8 cellular contexts compared by ENCODE assay signal in genomic region chr15:74431645-74432044, GRCh38. TPM values are rescaled to one million over a fixed set of nuclear protein-coding genes. Genes with fewer than 3 reads are reported as not detected.
DNase-seq lines count a peak whose midpoint lies in the region; ATAC-seq and TF ChIP-seq lines count a peak whose summit lies in the region.

No MANE protein-coding gene starts in this region.

- no peaks in the 10 kb centered on the region for H3K9me3 Mint-ChIP-seq in T-helper 1 cell treated with Interleukin-12 subunit alpha and Interleukin-12 subunit beta and Interleukin-4 antibody, amounts not matched to agents 30 μg/mL and 1 μg/mL, for 36 hours
- H3K9me3 Mint-ChIP-seq in activated CD8-positive, alpha-beta T cell treated with anti-CD3 and anti-CD28 coated beads for 36 hours = no peaks in the 10 kb centered on the region
- H3K9me3 Mint-ChIP-seq in stimulated activated memory B cell treated with anti-CD40 and anti-IgM and Interleukin-4, amounts not matched to agents 10 μg/mL and 1 μg/mL and 100 μg/mL, for 72 hours = no peaks in the 10 kb centered on the region

- H3K36me3 Mint-ChIP-seq in T-helper 1 cell treated with Interleukin-12 subunit alpha and Interleukin-12 subunit beta and Interleukin-4 antibody, amounts not matched to agents 30 μg/mL and 1 μg/mL, for 36 hours (ENCODE audit: low read depth) = peaks cover 5% of the 10 kb centered on the region
- H3K36me3 Mint-ChIP-seq in activated CD8-positive, alpha-beta T cell treated with anti-CD3 and anti-CD28 coated beads for 36 hours (ENCODE audit: low read depth) = peaks cover 50% of the 10 kb centered on the region
- peaks cover 63% of the 10 kb centered on the region for H3K36me3 Mint-ChIP-seq in stimulated activated memory B cell treated with anti-CD40 and anti-IgM and Interleukin-4, amounts not matched to agents 10 μg/mL and 1 μg/mL and 100 μg/mL, for 72 hours

- peak overlapping the region; percentile 71 for H3K27ac Mint-ChIP-seq in T-helper 1 cell treated with Interleukin-12 subunit alpha and Interleukin-12 subunit beta and Interleukin-4 antibody, amounts not matched to agents 30 μg/mL and 1 μg/mL, for 36 hours
- peak overlapping the region; percentile 81 for H3K27ac Mint-ChIP-seq in activated CD8-positive, alpha-beta T cell treated with anti-CD3 and anti-CD28 coated beads for 36 hours
- peak overlapping the region; percentile 94 for H3K27ac Mint-ChIP-seq in stimulated activated memory B cell treated with anti-CD40 and anti-IgM and Interleukin-4, amounts not matched to agents 10 μg/mL and 1 μg/mL and 100 μg/mL, for 72 hours

- no peaks in the 10 kb centered on the region for H3K27me3 Mint-ChIP-seq in T-helper 1 cell treated with Interleukin-12 subunit alpha and Interleukin-12 subunit beta and Interleukin-4 antibody, amounts not matched to agents 30 μg/mL and 1 μg/mL, for 36 hours (ENCODE audit: low read depth)
- no peaks in the 10 kb centered on the region for H3K27me3 Mint-ChIP-seq in activated CD8-positive, alpha-beta T cell treated with anti-CD3 and anti-CD28 coated beads for 36 hours
- no peaks in the 10 kb centered on the region for H3K27me3 Mint-ChIP-seq in stimulated activated memory B cell treated with anti-CD40 and anti-IgM and Interleukin-4, amounts not matched to agents 10 μg/mL and 1 μg/mL and 100 μg/mL, for 72 hours

- TF ChIP-seq CTCF in activated CD8-positive, alpha-beta T cell treated with anti-CD3 and anti-CD28 coated beads for 36 hours (IDR thresholded peaks at IDR 0.05) = no peak
- TF ChIP-seq CTCF in foreskin fibroblast (IDR thresholded peaks at IDR 0.05; ENCODE audit: low read depth, low read length) = no peak

- ATAC-seq in activated CD8-positive, alpha-beta T cell treated with anti-CD3 and anti-CD28 coated beads for 36 hours = no peak
- ATAC-seq in stimulated activated memory B cell treated with anti-CD40 and anti-IgM and Interleukin-4, amounts not matched to agents 10 μg/mL and 1 μg/mL and 100 μg/mL, for 72 hours = no peak
- no peak for ATAC-seq in HG03520 (IDR thresholded peaks at IDR 0.05; ENCODE audit: unreplicated experiment)

- DNase-seq in T-helper 1 cell (no peak), foreskin fibroblast (peak in 1 of 2 donors; percentile 35), pons (ENCODE audit: low spot score) (no peak), middle frontal gyrus (ENCODE audit: extremely low spot score, low spot score) (no peak)
- DNase-seq in activated CD8-positive, alpha-beta T cell treated with anti-CD3 and anti-CD28 coated beads for 36 hours = peak; percentile 58

- CTCF ChIA-PET in activated CD8-positive, alpha-beta T cell treated with anti-CD3 and anti-CD28 coated beads for 36 hours (lab: Charles Lee) = interaction anchor here (0.7 to 38.4 kb wide), 7 partner anchors 10 to 303 kb away, joined by 3 to 840 read pairs (median 3); no protein-coding TSS in a partner anchor

- H3K4me1 Mint-ChIP-seq in T-helper 1 cell treated with Interleukin-12 subunit alpha and Interleukin-12 subunit beta and Interleukin-4 antibody, amounts not matched to agents 30 μg/mL and 1 μg/mL, for 36 hours (ENCODE audit: low read depth) = peaks cover 55% of the 10 kb centered on the region
- H3K4me1 Mint-ChIP-seq in activated CD8-positive, alpha-beta T cell treated with anti-CD3 and anti-CD28 coated beads for 36 hours (ENCODE audit: low read depth) = peaks cover 77% of the 10 kb centered on the region
- H3K4me1 Mint-ChIP-seq in stimulated activated memory B cell treated with anti-CD40 and anti-IgM and Interleukin-4, amounts not matched to agents 10 μg/mL and 1 μg/mL and 100 μg/mL, for 72 hours = peaks cover 80% of the 10 kb centered on the region

- POLR2A ChIA-PET in activated CD8-positive, alpha-beta T cell treated with anti-CD3 and anti-CD28 coated beads for 36 hours (lab: Charles Lee) = interaction anchor here (1.1 to 7.3 kb wide), 5 partner anchors 29 to 57 kb away, joined by 3 to 56 read pairs (median 5); no protein-coding TSS in a partner anchor

- intact Hi-C loops in activated CD8-positive, alpha-beta T cell treated with anti-CD3 and anti-CD28 coated beads for 36 hours (cut with micrococcal nuclease) = no loop called here

- H3K4me3 Mint-ChIP-seq in T-helper 1 cell treated with Interleukin-12 subunit alpha and Interleukin-12 subunit beta and Interleukin-4 antibody, amounts not matched to agents 30 μg/mL and 1 μg/mL, for 36 hours = peak overlapping the region; percentile 83
- H3K4me3 Mint-ChIP-seq in activated CD8-positive, alpha-beta T cell treated with anti-CD3 and anti-CD28 coated beads for 36 hours = peak overlapping the region; percentile 93
- H3K4me3 Mint-ChIP-seq in stimulated activated memory B cell treated with anti-CD40 and anti-IgM and Interleukin-4, amounts not matched to agents 10 μg/mL and 1 μg/mL and 100 μg/mL, for 72 hours = peak overlapping the region; percentile 94

- H3K4me3 ChIP-seq in foreskin fibroblast (ENCODE audit: low read depth in 1 of 2, low read length in 2 of 2) = peak overlapping the region; percentile 77 to 88

RNA-seq across cellular contexts. Expression of gene SEMA7A, which starts 2.1 kb away (rescaled TPM):
- total RNA-seq in activated CD8-positive, alpha-beta T cell treated with anti-CD3 and anti-CD28 coated beads for 36 hours = 10 to 100 TPM; 62.4 TPM

RNA-seq across cellular contexts. Expression of gene UBL7, which starts 29.3 kb away (rescaled TPM):
- total RNA-seq in activated CD8-positive, alpha-beta T cell treated with anti-CD3 and anti-CD28 coated beads for 36 hours = 10 to 100 TPM; 48.8 to 53.3 TPM
